ENCODE assay signal across 12 cellular contexts in the genomic region with DNA sequence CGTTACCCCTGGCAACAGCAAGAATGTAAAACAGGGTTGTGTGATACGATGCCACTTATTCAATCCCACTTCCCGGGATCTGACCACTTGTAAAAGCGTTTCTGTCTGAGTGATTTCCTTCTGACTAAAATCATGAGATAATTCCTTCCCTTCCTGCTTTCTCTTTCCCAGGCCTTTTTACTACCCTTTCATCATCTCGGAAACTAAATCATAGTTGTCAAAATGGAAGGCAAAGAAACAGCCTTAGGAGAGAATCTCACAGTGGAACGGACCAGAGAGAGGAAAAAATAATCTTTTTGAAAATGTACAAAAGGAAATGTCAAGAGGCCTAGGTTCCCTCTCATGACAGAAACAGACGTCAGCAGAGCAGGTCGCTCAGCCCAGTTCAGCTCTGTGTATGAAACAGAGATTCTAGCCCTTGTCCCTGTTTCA. TPM values are rescaled to one million over a fixed set of nuclear protein-coding genes. Genes with fewer than 3 reads are reported as not detected.
DNase-seq lines count a peak whose midpoint lies in the region; FAIRE-seq and TF ChIP-seq lines count a peak whose summit lies in the region.
"Had no signal": no experiment of that assay in that cellular context is flagged by ENCODE, and none has a peak within 500 bp of the region (broad histone marks: within the 10 kb centered on the region; RNA-seq: fewer than 3 reads in every experiment).

No MANE protein-coding gene starts in this region.

- H3K4me1 ChIP-seq in neuron (ENCODE audit: insufficient read depth, low read length) (peaks cover 55% of the 10 kb centered on the region), adrenal gland (replicated peaks in 1 of 2) (peaks cover 0 to 22% of the 10 kb centered on the region in 2 donors)

- intact Hi-C loops in adrenal gland (cut with DNase I) = no loop called here

- FAIRE-seq in RCC 7860 (lab: Jason Lieb, UNC) = peak; percentile 91

- H3K36me3 ChIP-seq in neuron (ENCODE audit: insufficient read depth, low read length) = no peaks in the 10 kb centered on the region
- no peaks in the 10 kb centered on the region for H3K36me3 ChIP-seq in adrenal gland (replicated peaks in 1 of 2)

- DNase-seq in AG08396 (ENCODE audit: low spot score) = peak; percentile 62
- peak; percentile 80 for DNase-seq in RCC 7860 (ENCODE audit: low spot score)
- DNase-seq in fibroblast of mammary gland (ENCODE audit: low read depth) = peak; percentile 71
- no peak for DNase-seq in SHP77 (lab: John Stamatoyannopoulos, UW)
- no peak for DNase-seq in COR-L47 (lab: John Stamatoyannopoulos, UW)
- no peak for DNase-seq in inferior parietal cortex (ENCODE audit: extremely low spot score)
- no peak for DNase-seq in adrenal gland
- DNase-seq: DMS 273 treated with DMSO at 0.1 percent for 48 hours, left cardiac atrium, NCI-H1694, T1000 had no signal

- H3K9me3 ChIP-seq in neuron (ENCODE audit: low read length) = no peaks in the 10 kb centered on the region
- H3K9me3 ChIP-seq in adrenal gland (replicated peaks in 1 of 3) = no peaks in the 10 kb centered on the region

- no peak overlapping the region for H3K4me3 ChIP-seq in fibroblast of mammary gland (ENCODE audit: control insufficient read depth, low read depth, low read length)
- H3K4me3 ChIP-seq in neuron (ENCODE audit: low read length) = peak overlapping the region; percentile 41
- H3K4me3 ChIP-seq in adrenal gland = no peak overlapping the region

- TF ChIP-seq POLR2A in adrenal gland (IDR thresholded peaks at IDR 0.05) = no peak

- peak overlapping the region in 2 of 5 donors; percentile 57 to 58 for H3K27ac ChIP-seq in adrenal gland

- H2AFZ ChIP-seq in neuron (ENCODE audit: low read depth, low read length) = no peak overlapping the region

- no peak for TF ChIP-seq CTCF in fibroblast of mammary gland (conservative IDR thresholded peaks at IDR 0.05; ENCODE audit: control insufficient read depth, insufficient read depth, low read depth, low read length)
- TF ChIP-seq CTCF in adrenal gland (IDR thresholded peaks at IDR 0.05) = no peak

- no peaks in the 10 kb centered on the region for H3K27me3 ChIP-seq in neuron (ENCODE audit: insufficient read depth, low read length)
- no peaks in the 10 kb centered on the region for H3K27me3 ChIP-seq in adrenal gland

- 23 to 40% (median 32%) methylated on average over 8 of the region's 8 CpGs for WGBS in adrenal gland, 4 donors

RNA-seq across cellular contexts. Expression of a gene that starts 29.7 kb away (rescaled TPM):
- 10 to 100 TPM; 13.8 to 23.9 (median 22.3) TPM for total RNA-seq in adrenal gland
- polyA plus RNA-seq in adrenal gland = 10 to 100 TPM in 1 of 3 donors, 1 to 10 TPM in 2; 5.9 to 12.2 (median 8.9) TPM

Comparison
In these comparisons a context has a peak if more than half of its experiments do, and no peak if none do; other contexts are left out.
1. DNase-seq: peak in AG08396 (single experiment), RCC 7860 (single experiment) and fibroblast of mammary gland (single experiment); none in SHP77 (0 of 2), COR-L47 (single experiment), inferior parietal cortex (single experiment) and adrenal gland (0 of 7).